In the genomic region with DNA sequence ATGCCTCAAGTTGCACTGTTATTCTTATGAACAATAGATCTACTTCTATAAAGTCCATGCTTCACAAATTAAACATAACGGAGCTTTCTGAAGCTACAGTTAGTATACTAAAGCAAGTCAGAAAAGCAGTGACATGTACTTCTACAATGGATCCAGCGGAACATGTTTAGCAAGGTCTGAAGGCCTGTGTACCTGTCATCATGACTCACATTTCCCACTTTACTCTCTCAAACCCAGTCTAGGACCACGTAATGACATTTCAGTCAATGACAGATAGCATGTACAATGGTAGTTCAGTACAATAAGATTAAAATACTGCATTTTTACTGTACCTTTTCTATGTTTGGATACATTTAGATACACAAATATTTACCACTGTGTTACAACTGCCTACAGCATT, we compare ENCODE assay signal across 19 cellular contexts.
DNase-seq lines count a peak whose midpoint lies in the region; ATAC-seq, FAIRE-seq and TF ChIP-seq lines count a peak whose summit lies in the region.
"Had no signal": no experiment of that assay in that cellular context is flagged by ENCODE, and none has a peak within 500 bp of the region (broad histone marks: within the 10 kb centered on the region; RNA-seq: fewer than 3 reads in every experiment).

No MANE protein-coding gene starts in this region.

- H4K20me1 ChIP-seq in smooth muscle cell (ENCODE audit: low read depth) = no peaks in the 10 kb centered on the region

- peak; percentile 38 to 44 for ATAC-seq in activated CD4-positive, CD25-positive, alpha-beta regulatory T cell treated with anti-CD3 and anti-CD28 coated beads, Interleukin-2, amount 50 U/mL, for 24 hours
- no peak for ATAC-seq in HG03378 (IDR thresholded peaks at IDR 0.05; ENCODE audit: unreplicated experiment)

- H3K9me3 ChIP-seq in smooth muscle cell (replicated peaks; ENCODE audit: low read depth) = no peaks in the 10 kb centered on the region

- no peaks in the 10 kb centered on the region for H3K79me2 ChIP-seq in smooth muscle cell (ENCODE audit: low read depth)

- peak; percentile 64 for FAIRE-seq in D721Med (lab: Jason Lieb, UNC)
- no peak for FAIRE-seq in bronchial epithelial cell (lab: Jason Lieb, UNC)
- FAIRE-seq: H1 had no signal

- H3K27ac ChIP-seq in smooth muscle cell (ENCODE audit: low read depth) = peak overlapping the region; percentile 43
- H3K27ac ChIP-seq: KMS-11, PC-9, SJCRH30 had no signal

- WGBS in smooth muscle cell (ENCODE audit: low lambda C conversion rate) = 71% methylated on average over 3 of the region's 3 CpGs

- no peak overlapping the region for H3K9ac ChIP-seq in smooth muscle cell (ENCODE audit: low read depth)
- H3K9ac ChIP-seq: KMS-11 had no signal

- no peaks in the 10 kb centered on the region for H3K4me1 ChIP-seq in smooth muscle cell (ENCODE audit: low read depth)
- H3K4me1 ChIP-seq: SJCRH30 had no signal

- H3K36me3 ChIP-seq in bronchial epithelial cell (ENCODE audit: control insufficient read depth, insufficient read depth, low read length) (no peaks in the 10 kb centered on the region), smooth muscle cell (ENCODE audit: low read depth) (no peaks in the 10 kb centered on the region)

- in situ Hi-C loops in ACHN (cut with HindIII; ENCODE audit: low pct_ligation_motif_present, low pct_unique_long_range_greater_than_20kb, low sequenced_read_pairs) = no loop called here

- TF ChIP-seq CTCF in D721Med (IDR thresholded peaks at IDR 0.05; ENCODE audit: insufficient read depth, missing control alignments) (no peak), bronchial epithelial cell (IDR thresholded peaks at IDR 0.05; ENCODE audit: insufficient read depth, low read length, severe bottlenecking) (no peak), smooth muscle cell (IDR thresholded peaks at IDR 0.05; ENCODE audit: borderline replicate concordance, insufficient read depth, poor library complexity, severe bottlenecking) (no peak)

- H2AFZ ChIP-seq in smooth muscle cell (ENCODE audit: low read depth) = no peak overlapping the region
- H2AFZ ChIP-seq: PC-9 had no signal

- H3K4me2 ChIP-seq in smooth muscle cell = no peak overlapping the region
- H3K4me2 ChIP-seq: KMS-11, PC-9 had no signal

- H3K27me3 ChIP-seq in bronchial epithelial cell (ENCODE audit: control insufficient read depth, insufficient read depth, low read length) (no peaks in the 10 kb centered on the region), smooth muscle cell (ENCODE audit: low read depth) (no peaks in the 10 kb centered on the region)
- H3K27me3 ChIP-seq: SJCRH30 had no signal

- no peak for DNase-seq in activated CD4-positive, CD25-positive, alpha-beta regulatory T cell treated with anti-CD3 and anti-CD28 coated beads, Interleukin-2, amount 50 U/mL, for 72 hours
- DNase-seq in D721Med (ENCODE audit: insufficient read length, low spot score) (no peak), bronchial epithelial cell (ENCODE audit: low read depth) (peak; percentile 92), smooth muscle cell (lab: John Stamatoyannopoulos, UW; ENCODE audit: unreplicated experiment) (no peak), ACHN (no peak), OCI-M2 (lab: John Stamatoyannopoulos, UW; ENCODE audit: unreplicated experiment) (no peak)
- DNase-seq: 8988T, GF-D8, MV-4-11, NCI-H187, NCI-H2227 treated with DMSO at 0.1 percent for 48 hours, NCI-H510A treated with DMSO at 0.1 percent for 48 hours, NCI-H82, PC-9, SJCRH30 had no signal

- H3F3A ChIP-seq in smooth muscle cell (ENCODE audit: low read depth) = no peaks in the 10 kb centered on the region

- H3K4me3 ChIP-seq in bronchial epithelial cell (ENCODE audit: low read depth, low read length) = no peak overlapping the region
- H3K4me3 ChIP-seq in smooth muscle cell = no peak overlapping the region
- H3K4me3 ChIP-seq: PC-9, SJCRH30 had no signal
